Comparison of ENCODE assay signal across 3 cellular contexts in genomic region chr9:126221480-126221879, GRCh38.
TF ChIP-seq lines count a peak whose summit lies in the region.

No MANE protein-coding gene starts in this region.

TF ChIP-seq in A549, 52 proteins besides CTCF, POLR2A, EP300 and RAD21 (continued from another document):
- TF ChIP-seq ZFP36 (IDR thresholded peaks at IDR 0.05; ENCODE audit: borderline replicate concordance, partially characterized antibody): peak; percentile 67
- TF ChIP-seq BHLHE40 (IDR thresholded peaks at IDR 0.05; ENCODE audit: low read depth, low read length): no peak
- no peak for TF ChIP-seq ATOH8 (CRISPR knock-in tag; IDR thresholded peaks at IDR 0.05; ENCODE audit: low read depth)
- TF ChIP-seq HEYL (CRISPR knock-in tag; IDR thresholded peaks at IDR 0.05): no peak

TF ChIP-seq in GM23338, 12 proteins besides CTCF, POLR2A, EP300 and RAD21 (continued from another document):
- no peak for TF ChIP-seq JUNB (IDR thresholded peaks at IDR 0.05; ENCODE audit: unreplicated experiment)
TF ChIP-seq in GM23338: peak in this region for 0.

TF ChIP-seq in K562, 482 proteins besides CTCF, POLR2A, EP300 and RAD21 (continued from another document):
- TF ChIP-seq MEF2D (tag; conservative IDR thresholded peaks at IDR 0.05; ENCODE audit: low read depth): no peak
TF ChIP-seq in K562: peak in this region for 1.
